ENCODE assay signal across 11 cellular contexts in genomic region chr12:116336542-116337065, GRCh38. TPM values are rescaled to one million over a fixed set of nuclear protein-coding genes. Genes with fewer than 3 reads are reported as not detected.
DNase-seq lines count a peak whose midpoint lies in the region; ATAC-seq, FAIRE-seq and TF ChIP-seq lines count a peak whose summit lies in the region.
"Had no signal": no experiment of that assay in that cellular context is flagged by ENCODE, and none has a peak within 500 bp of the region (broad histone marks: within the 10 kb centered on the region; RNA-seq: fewer than 3 reads in every experiment).

No MANE protein-coding gene starts in this region.

- no peaks in the 10 kb centered on the region for H3K36me3 ChIP-seq in GM12878 (ENCODE audit: control insufficient read depth in 2 of 2, insufficient read depth in 2 of 2, low read length in 1 of 2)

- H3K79me2 ChIP-seq in GM12878 (ENCODE audit: control insufficient read depth, insufficient read depth, low read length) = no peaks in the 10 kb centered on the region

- WGBS in GM12878 (ENCODE audit: insufficient coverage, insufficient replicate concordance, low lambda C conversion rate, missing lambda C conversion rate) = 0% methylated on average over 11 of the region's 11 CpGs

- CTCF ChIA-PET in GM12878 (lab: Yijun Ruan, JAX) = interaction anchor here (0.8 kb wide), 1 partner anchor 222 kb away, joined by 5 read pairs; the partner anchor contains the start of gene MAP1LC3B2

- in situ Hi-C loops in GM12878 (cut with MboI) = no loop called here

- H2AFZ ChIP-seq in GM12878 (ENCODE audit: control insufficient read depth, low read depth, low read length) = peak overlapping the region; percentile 17; the same call in 1 of the 2 replicates

- peak; percentile 88 for ATAC-seq in HG03135 (IDR thresholded peaks at IDR 0.05; ENCODE audit: unreplicated experiment)
- peak; percentile 91 for ATAC-seq in GM12878

- H3K4me2 ChIP-seq in GM12878 (ENCODE audit: control insufficient read depth, insufficient read depth) = peak overlapping the region; percentile 68

- POLR2A ChIA-PET in GM12878 (lab: Charles Lee) = no interaction called here

- TF ChIP-seq RAD21 in GM12878 (IDR thresholded peaks at IDR 0.05; ENCODE audit: insufficient read depth, low read depth, low read length) = no peak

- TF ChIP-seq POLR2A in GM12878 (IDR thresholded peaks at IDR 0.05; ENCODE audit: low read depth, low read length) = no peak

- TF ChIP-seq CTCF in GM12878 (IDR thresholded peaks at IDR 0.05 in 2 of 3, conservative IDR thresholded peaks at IDR 0.05 in 1 of 3; ENCODE audit: control insufficient read depth in 2 of 3, extremely low read depth in 1 of 3, insufficient read depth in 1 of 3, low read depth in 3 of 3, low read length in 3 of 3) = no peak

- peaks cover 2% of the 10 kb centered on the region; the same call in 1 of the 3 replicates for H3K9me3 ChIP-seq in GM12878 (replicated peaks; ENCODE audit: control insufficient read depth, insufficient read depth, low read length)

- peak overlapping the region; percentile 21; the same call in 1 of the 2 replicates for H3K9ac ChIP-seq in GM12878 (ENCODE audit: control insufficient read depth, insufficient read depth, low read length)

- RAD21 ChIA-PET in GM12878 (lab: Charles Lee; ENCODE audit: unreplicated experiment) = interaction anchor here (1.9 kb wide), 1 partner anchor 223 kb away, joined by 8 read pairs; the partner anchor contains the start of gene MAP1LC3B2

- SMC1A ChIA-PET in GM12878 (lab: Charles Lee; ENCODE audit: uncharacterized antibody, unreplicated experiment) = interaction anchor here (2.4 kb wide), 1 partner anchor 11 kb away, joined by 10 read pairs; no protein-coding TSS in a partner anchor

- peak in 1 of 2 experiments; percentile 43; a peak in 1 of 4 replicates for TF ChIP-seq EP300 in GM12878 (IDR thresholded peaks at IDR 0.05; ENCODE audit: borderline replicate concordance in 1 of 2, control insufficient read depth in 1 of 2, low read depth in 2 of 2, low read length in 2 of 2)

- no peaks in the 10 kb centered on the region for H4K20me1 ChIP-seq in GM12878 (ENCODE audit: control insufficient read depth, insufficient read depth)

- no peak overlapping the region for H3K4me3 ChIP-seq in GM12878

- H3K27me3 ChIP-seq in GM12878 (replicated peaks in 1 of 2; ENCODE audit: control insufficient read depth in 2 of 2, insufficient read depth in 2 of 2, low read length in 1 of 2) = no peaks in the 10 kb centered on the region

- intact Hi-C loops in GM12878 (cut with micrococcal nuclease; ENCODE audit: unreplicated experiment) = loop anchor here (1.0 to 5.0 kb wide), 6 partner anchors 59 to 361 kb away; partner anchors contain the start of genes MAP1LC3B2 and MED13L

- BruUV-seq in GM12878 (replicated peaks; lab: Mats Ljungman, UMichigan) = no TSS peak

- peaks cover 37% of the 10 kb centered on the region for H3K4me1 ChIP-seq in GM12878 (ENCODE audit: control insufficient read depth, insufficient read depth, low read length)

- no peak for FAIRE-seq in GM12878 (lab: Jason Lieb, UNC)
- FAIRE-seq: TTC549 had no signal

- H3K27ac ChIP-seq in GM12878 (ENCODE audit: control insufficient read depth, insufficient read depth) = peak overlapping the region; percentile 51

- DNase-seq in stimulated activated CD4-positive, alpha-beta T cell treated with anti-CD3 and anti-CD28 coated beads, Interleukin-1b, Interleukin-23, amount 100 ng/mL, for 48 hours = peak; percentile 27
- no peak for DNase-seq in stimulated activated CD4-positive, alpha-beta T cell treated with anti-CD3 and anti-CD28 coated beads, Interleukin-2, amount 100 ng/mL, for 48 hours
- peak; percentile 67 for DNase-seq in GM12878 (ENCODE audit: low read depth, low spot score)
- DNase-seq in UCSD-AML1 (lab: John Stamatoyannopoulos, UW; ENCODE audit: unreplicated experiment) = no peak
- DNase-seq in DMS 273 treated with DMSO at 0.1 percent for 48 hours (lab: John Stamatoyannopoulos, UW) = no peak
- DNase-seq in KG1 (lab: John Stamatoyannopoulos, UW) = no peak
- no peak for DNase-seq in foreskin melanocyte
- DNase-seq: DND-41, left cardiac atrium had no signal

TF ChIP-seq in GM12878, 131 proteins besides CTCF, POLR2A, EP300 and RAD21 (continues in another document):
- TF ChIP-seq PRDM15 (CRISPR knock-in tag; IDR thresholded peaks at IDR 0.05) (no peak), BHLHE40 (IDR thresholded peaks at IDR 0.05; ENCODE audit: borderline replicate concordance in 1 of 2, low read depth in 2 of 2, low read length in 1 of 2) (peak in 1 of 2 experiments; percentile 44; a peak in 1 of 4 replicates), STAT3 (IDR thresholded peaks at IDR 0.05; ENCODE audit: low read depth, low read length) (no peak), ZNF274 (IDR thresholded peaks at IDR 0.05; ENCODE audit: insufficient read depth, insufficient read length) (no peak), CBX3 (IDR thresholded peaks at IDR 0.05; ENCODE audit: borderline replicate concordance, low read depth) (no peak), PKNOX1 (IDR thresholded peaks at IDR 0.05) (peak; percentile 59; the same call in 1 of the 2 replicates), MTA2 (IDR thresholded peaks at IDR 0.05; ENCODE audit: low read depth) (peak; percentile 73), SPI1 (IDR thresholded peaks at IDR 0.05; ENCODE audit: borderline replicate concordance, insufficient read depth, low read depth, low read length) (peak; percentile 38; the same call in 1 of the 2 replicates), ZNF622 (IDR thresholded peaks at IDR 0.05) (no peak), RAD51 (IDR thresholded peaks at IDR 0.05) (peak; percentile 51; the same call in 1 of the 2 replicates)
- TF ChIP-seq, protein P1, sequence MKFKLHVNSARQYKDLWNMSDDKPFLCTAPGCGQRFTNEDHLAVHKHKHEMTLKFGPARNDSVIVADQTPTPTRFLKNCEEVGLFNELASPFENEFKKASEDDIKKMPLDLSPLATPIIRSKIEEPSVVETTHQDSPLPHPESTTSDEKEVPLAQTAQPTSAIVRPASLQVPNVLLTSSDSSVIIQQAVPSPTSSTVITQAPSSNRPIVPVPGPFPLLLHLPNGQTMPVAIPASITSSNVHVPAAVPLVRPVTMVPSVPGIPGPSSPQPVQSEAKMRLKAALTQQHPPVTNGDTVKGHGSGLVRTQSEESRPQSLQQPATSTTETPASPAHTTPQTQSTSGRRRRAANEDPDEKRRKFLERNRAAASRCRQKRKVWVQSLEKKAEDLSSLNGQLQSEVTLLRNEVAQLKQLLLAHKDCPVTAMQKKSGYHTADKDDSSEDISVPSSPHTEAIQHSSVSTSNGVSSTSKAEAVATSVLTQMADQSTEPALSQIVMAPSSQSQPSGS (IDR thresholded peaks at IDR 0.05; ENCODE audit: low read length) = peak; percentile 42; the same call in 1 of the 2 replicates

RNA-seq across cellular contexts. Expression of gene MED13L, which starts 59.1 kb away (rescaled TPM):
- 224 and 236 TPM in 2 replicates for total RNA-seq in GM12878 (2013; cell fraction: nucleolus; rRNA removed)
- total RNA-seq in GM12878 (2014; rRNA removed) = 16.4 and 19.7 TPM in 2 replicates
- 20.2 and 21.9 TPM in 2 replicates for total RNA-seq in GM12878 (2014; rRNA removed; fragmentation: Illumina TruSeq; extraction: Trizol)
- total RNA-seq in GM12878 (2021) = 22.8 and 30.1 TPM in 2 replicates
- polyA plus RNA-seq in GM12878 (2011; ENCODE audit: low read depth) = 11.9 TPM
- polyA plus RNA-seq in GM12878 (2011; rRNA removed) = 8.0 and 8.7 TPM in 2 replicates
- 5.3 and 5.8 TPM in 2 replicates for polyA plus RNA-seq in GM12878 (2011; cell fraction: cytosol; rRNA removed)
- 14.9 and 19.6 TPM in 2 replicates for polyA plus RNA-seq in GM12878 (2011; cell fraction: nucleus; rRNA removed)
- polyA plus RNA-seq in GM12878 (2012) = 9.9 and 14.1 TPM in 2 replicates
- 12.9 and 14.9 TPM in 2 replicates for polyA plus RNA-seq in GM12878 (2014; fragmentation: Illumina TruSeq; extraction: Trizol)
- polyA plus RNA-seq in GM12878 (2014; fragmentation: Nextera tagmentation; extraction: Ambion mirVana) = 1 to 10 TPM; 3.7 to 7.5 TPM
- 9.0 and 9.5 TPM in 2 replicates for polyA plus RNA-seq in GM12878 (2014; rRNA removed)
- polyA plus RNA-seq in GM12878 (2016; fragmentation: Nextera tagmentation; extraction: Ambion mirVana) = 1 to 10 TPM; 5.0 to 6.3 TPM
- polyA minus RNA-seq in GM12878 (2011; rRNA and poly(A)+ RNA removed) = 35.9 and 49.2 TPM in 2 replicates
- 10.8 and 16.2 TPM in 2 replicates for polyA minus RNA-seq in GM12878 (2011; cell fraction: cytosol; rRNA and poly(A)+ RNA removed)
- polyA minus RNA-seq in GM12878 (2011; cell fraction: nucleus; rRNA and poly(A)+ RNA removed) = 31.4 and 61.8 TPM in 2 replicates

Comparison
In these comparisons a context has a peak if more than half of its experiments do, and no peak if none do; other contexts are left out.
1. DNase-seq: peak in stimulated activated CD4-positive, alpha-beta T cell treated with anti-CD3 and anti-CD28 coated beads, Interleukin-1b, Interleukin-23, amount 100 ng/mL, for 48 hours (single experiment) and GM12878 (single experiment); none in stimulated activated CD4-positive, alpha-beta T cell treated with anti-CD3 and anti-CD28 coated beads, Interleukin-2, amount 100 ng/mL, for 48 hours (0 of 2), UCSD-AML1 (single experiment), DMS 273 treated with DMSO at 0.1 percent for 48 hours (single experiment), KG1 (single experiment) and foreskin melanocyte (single experiment).